19 cellular contexts compared by ENCODE assay signal in the genomic region with DNA sequence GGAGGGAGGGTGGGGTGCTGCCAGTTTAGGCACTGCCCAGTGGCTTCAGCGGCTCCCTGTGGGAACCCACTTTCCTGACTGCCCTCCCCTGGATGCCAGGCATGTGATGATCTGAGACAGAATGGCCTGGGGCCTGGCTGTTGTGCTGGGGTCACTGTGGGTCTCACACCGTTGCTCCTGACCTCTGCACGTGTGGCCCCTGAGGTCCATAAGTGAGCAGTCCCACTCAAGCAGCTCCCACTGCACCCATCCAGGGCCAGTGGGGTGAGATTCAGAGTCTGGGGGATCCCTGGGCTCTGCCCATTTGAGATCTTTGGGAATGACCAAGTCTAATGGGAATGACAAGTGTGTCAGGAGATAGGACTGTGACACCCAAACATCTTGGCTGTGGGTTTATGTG. TPM values are rescaled to one million over a fixed set of nuclear protein-coding genes. Genes with fewer than 3 reads are reported as not detected.
"Had no signal": no experiment of that assay in that cellular context is flagged by ENCODE, and none has a peak within 500 bp of the region (broad histone marks: within the 10 kb centered on the region; RNA-seq: fewer than 3 reads in every experiment).

No MANE protein-coding gene starts in this region.

- ATAC-seq: effector memory CD8-positive, alpha-beta T cell; gastroesophageal sphincter; left lung; naive thymus-derived CD4-positive, alpha-beta T cell; sciatic nerve; stimulated activated naive B cell treated with anti-CD40 and anti-IgM and Interleukin-4, amounts not matched to agents 10 μg/mL and 1 μg/mL and 100 μg/mL, for 72 hours had no signal

- H3K9me3 Mint-ChIP-seq: dendritic cell treated with granulocyte-macrophage colony-stimulating factor and Interleukin-4, amounts not matched to agents 40 ng/mL and 50 ng/mL, for 4 days; effector memory CD8-positive, alpha-beta T cell; naive thymus-derived CD4-positive, alpha-beta T cell; stimulated activated naive B cell treated with anti-CD40 and anti-IgM and Interleukin-4, amounts not matched to agents 10 μg/mL and 1 μg/mL and 100 μg/mL, for 72 hours had no signal

- H3K27ac ChIP-seq: epithelial cell of prostate, esophagus muscularis mucosa, gastroesophageal sphincter, left lung, ovary, stomach, thoracic aorta, transverse colon had no signal

- H3K4me3 Mint-ChIP-seq: dendritic cell treated with granulocyte-macrophage colony-stimulating factor and Interleukin-4, amounts not matched to agents 40 ng/mL and 50 ng/mL, for 4 days; effector memory CD8-positive, alpha-beta T cell; naive thymus-derived CD4-positive, alpha-beta T cell; stimulated activated naive B cell treated with anti-CD40 and anti-IgM and Interleukin-4, amounts not matched to agents 10 μg/mL and 1 μg/mL and 100 μg/mL, for 72 hours had no signal

- H3K27me3 Mint-ChIP-seq: effector memory CD8-positive, alpha-beta T cell; naive thymus-derived CD4-positive, alpha-beta T cell had no signal

- H3K27me3 ChIP-seq: esophagus muscularis mucosa, gastroesophageal sphincter, left lung, ovary, stomach, transverse colon had no signal

- H3K4me1 Mint-ChIP-seq: stimulated activated naive B cell treated with anti-CD40 and anti-IgM and Interleukin-4, amounts not matched to agents 10 μg/mL and 1 μg/mL and 100 μg/mL, for 72 hours had no signal

- H3K36me3 Mint-ChIP-seq: naive thymus-derived CD4-positive, alpha-beta T cell; stimulated activated naive B cell treated with anti-CD40 and anti-IgM and Interleukin-4, amounts not matched to agents 10 μg/mL and 1 μg/mL and 100 μg/mL, for 72 hours had no signal

- H3K4me1 ChIP-seq: left lung, stomach, transverse colon had no signal

- DNase-seq: effector memory CD8-positive, alpha-beta T cell; kidney glomerular epithelial cell; mesendoderm; naive thymus-derived CD4-positive, alpha-beta T cell; stimulated activated CD4-positive, alpha-beta T cell treated with anti-CD3 and anti-CD28 coated beads, Interleukin-2, amount 100 ng/mL, for 24 hours; stimulated activated CD4-positive, alpha-beta T cell treated with anti-CD3 and anti-CD28 coated beads, Interleukin-4, amount 100 ng/mL, for 4 hours; stimulated activated naive B cell treated with anti-CD40 and anti-IgM and Interleukin-4, amounts not matched to agents 10 μg/mL and 1 μg/mL and 100 μg/mL, for 72 hours; stomach; substantia nigra; transverse colon had no signal

- H3K36me3 ChIP-seq: left lung, transverse colon had no signal

- H3K9me3 ChIP-seq: esophagus muscularis mucosa, gastroesophageal sphincter, left lung, ovary, stomach, thoracic aorta, transverse colon had no signal

- H3K4me3 ChIP-seq: esophagus muscularis mucosa, gastroesophageal sphincter, left lung, ovary, stomach, thoracic aorta, transverse colon had no signal

- H3K27ac Mint-ChIP-seq: dendritic cell treated with granulocyte-macrophage colony-stimulating factor and Interleukin-4, amounts not matched to agents 40 ng/mL and 50 ng/mL, for 4 days; effector memory CD8-positive, alpha-beta T cell; naive thymus-derived CD4-positive, alpha-beta T cell; progenitor cell of endocrine pancreas; stimulated activated naive B cell treated with anti-CD40 and anti-IgM and Interleukin-4, amounts not matched to agents 10 μg/mL and 1 μg/mL and 100 μg/mL, for 72 hours had no signal

RNA-seq across cellular contexts. Expression of a gene that starts 18.0 kb away (rescaled TPM):
- polyA plus RNA-seq: naive thymus-derived CD4-positive, alpha-beta T cell had no signal
